8 cellular contexts compared by ENCODE assay signal in the genomic region with DNA sequence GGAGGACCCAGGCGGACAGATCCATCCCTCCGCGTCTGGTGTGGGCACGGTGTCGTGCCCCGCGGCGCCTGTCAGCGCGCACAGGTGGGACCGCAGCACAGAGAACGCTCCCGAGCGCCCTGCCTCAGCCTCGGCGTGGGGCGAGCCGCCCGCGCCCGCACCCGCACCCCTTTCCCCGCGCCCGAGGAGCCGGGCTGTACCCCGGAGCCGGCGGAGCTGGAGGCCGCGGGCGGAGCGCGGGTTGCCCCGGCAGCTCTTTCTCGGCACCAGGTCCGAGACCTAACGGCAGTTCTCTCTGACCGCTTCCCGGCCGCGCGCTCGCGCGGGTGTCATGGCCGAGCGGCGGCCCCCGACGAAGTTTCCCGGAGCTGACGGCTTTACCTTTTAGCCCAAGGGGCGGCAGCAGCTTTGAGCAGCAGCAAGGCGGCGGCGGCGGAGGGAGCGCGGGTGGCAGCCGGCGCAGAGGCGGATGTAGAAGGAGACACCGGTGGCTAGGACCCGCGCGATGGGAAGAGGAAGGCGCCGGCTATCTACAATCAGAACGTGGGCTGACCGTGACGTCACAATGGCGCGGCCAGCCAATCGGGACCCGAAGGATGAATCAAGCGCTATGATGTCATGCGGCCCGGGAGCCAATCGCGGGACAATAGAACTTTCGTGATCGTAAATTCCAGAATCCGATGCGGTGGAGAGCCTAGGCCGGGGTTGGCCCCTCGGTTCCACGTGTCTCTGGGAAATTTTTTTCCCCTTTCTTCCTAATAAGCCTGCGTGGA. TPM values are rescaled to one million over a fixed set of nuclear protein-coding genes. Genes with fewer than 3 reads are reported as not detected.
DNase-seq lines count a peak whose midpoint lies in the region; ATAC-seq and TF ChIP-seq lines count a peak whose summit lies in the region.

A gene with protein sequence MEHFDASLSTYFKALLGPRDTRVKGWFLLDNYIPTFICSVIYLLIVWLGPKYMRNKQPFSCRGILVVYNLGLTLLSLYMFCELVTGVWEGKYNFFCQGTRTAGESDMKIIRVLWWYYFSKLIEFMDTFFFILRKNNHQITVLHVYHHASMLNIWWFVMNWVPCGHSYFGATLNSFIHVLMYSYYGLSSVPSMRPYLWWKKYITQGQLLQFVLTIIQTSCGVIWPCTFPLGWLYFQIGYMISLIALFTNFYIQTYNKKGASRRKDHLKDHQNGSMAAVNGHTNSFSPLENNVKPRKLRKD (minus strand): TSS at position 515 of the 773 bp plus-strand sequence. CDS start 53,251 bp downstream, outside the sequence.

- H3K27ac ChIP-seq in duodenal mucosa (ENCODE audit: low read depth, low read length) (peak within 1 kb of the TSS; percentile 93), lower lobe of right lung (peak within 1 kb of the TSS; percentile 98)

- peak within 1 kb of the TSS; percentile 93 for H3K4me3 Mint-ChIP-seq in activated CD4-positive, alpha-beta memory T cell treated with anti-CD3 and anti-CD28 coated beads for 36 hours

- ATAC-seq in GM19395 (IDR thresholded peaks at IDR 0.05; ENCODE audit: unreplicated experiment) (peak; percentile 77), HG03565 (IDR thresholded peaks at IDR 0.05; ENCODE audit: unreplicated experiment) (peak; percentile 61), lower lobe of right lung (peak; percentile 95 to 96)

- intact Hi-C loops in activated CD4-positive, alpha-beta memory T cell treated with anti-CD3 and anti-CD28 coated beads for 36 hours (cut with micrococcal nuclease) = loop anchor here (1.0 to 5.0 kb wide), 5 partner anchors 11 to 199 kb away; a partner anchor contains a TSS
- intact Hi-C loops in lower lobe of right lung (cut with DNase I) = no loop called here

- H3K27me3 Mint-ChIP-seq in activated CD4-positive, alpha-beta memory T cell treated with anti-CD3 and anti-CD28 coated beads for 36 hours = no peaks in the 10 kb centered on the region

- peak within 1 kb of the TSS; percentile 68 to 84 for H3K9ac ChIP-seq in duodenal mucosa (ENCODE audit: low read depth in 1 of 2, low read length in 2 of 2)

- H3K27me3 ChIP-seq in duodenal mucosa (ENCODE audit: control insufficient read depth in 1 of 2, insufficient read depth in 2 of 2, low read length in 2 of 2) (no peaks in the 10 kb centered on the region), lower lobe of right lung (ENCODE audit: low read depth) (no peaks in the 10 kb centered on the region)

- H3K9me3 ChIP-seq in duodenal mucosa (ENCODE audit: control insufficient read depth in 1 of 2, low read length in 2 of 2) = no peaks in the 10 kb centered on the region
- H3K9me3 ChIP-seq in lower lobe of right lung = no peaks in the 10 kb centered on the region

- peaks cover 43% of the 10 kb centered on the region for H3K4me1 Mint-ChIP-seq in activated CD4-positive, alpha-beta memory T cell treated with anti-CD3 and anti-CD28 coated beads for 36 hours (ENCODE audit: low read depth)

- TF ChIP-seq CTCF in lower lobe of right lung (IDR thresholded peaks at IDR 0.05) = no peak

- peaks cover 17% of the 10 kb centered on the region for H3K36me3 Mint-ChIP-seq in activated CD4-positive, alpha-beta memory T cell treated with anti-CD3 and anti-CD28 coated beads for 36 hours

- H3K4me1 ChIP-seq in duodenal mucosa (ENCODE audit: control insufficient read depth in 1 of 2, insufficient read depth in 2 of 2, low read length in 2 of 2) = peaks cover 13 to 15% of the 10 kb centered on the region in 2 donors
- H3K4me1 ChIP-seq in lower lobe of right lung = peaks cover 30% of the 10 kb centered on the region

- POLR2A ChIA-PET in activated CD4-positive, alpha-beta memory T cell treated with anti-CD3 and anti-CD28 coated beads for 36 hours (lab: Charles Lee) = interaction anchor here (0.6 to 4.4 kb wide), 8 partner anchors 9 to 46 kb away, joined by 3 to 49 read pairs (median 4); no protein-coding TSS in a partner anchor

- no peaks in the 10 kb centered on the region for H3K9me3 Mint-ChIP-seq in activated CD4-positive, alpha-beta memory T cell treated with anti-CD3 and anti-CD28 coated beads for 36 hours

- CTCF ChIA-PET in activated CD4-positive, alpha-beta memory T cell treated with anti-CD3 and anti-CD28 coated beads for 36 hours (lab: Charles Lee) = interaction anchor here (0.7 to 4.1 kb wide), 7 partner anchors 11 to 176 kb away, joined by 3 to 20 read pairs (median 6); no protein-coding TSS in a partner anchor

- DNase-seq in C1 segment of cervical spinal cord (lab: John Stamatoyannopoulos, UW) (peak; percentile 28 to 97 (median 93)), NCI-H82 (lab: John Stamatoyannopoulos, UW) (peak; percentile 97), lower lobe of right lung (peak; percentile 99)
- peak; percentile 98 for DNase-seq in activated CD4-positive, alpha-beta memory T cell treated with anti-CD3 and anti-CD28 coated beads for 36 hours
- peak; percentile 92 to 97 (median 97) for DNase-seq in stimulated activated CD4-positive, alpha-beta T cell treated with anti-CD3 and anti-CD28 coated beads, TNF-alpha, amount 100 ng/mL, for 24 hours (ENCODE audit: low read depth in 3 of 3)

- H3K36me3 ChIP-seq in duodenal mucosa (ENCODE audit: control insufficient read depth in 1 of 2, insufficient read depth in 2 of 2, low read length in 2 of 2) (no peaks in the 10 kb centered on the region), lower lobe of right lung (peaks cover 3% of the 10 kb centered on the region)

- H3K4me3 ChIP-seq in duodenal mucosa (ENCODE audit: low read depth in 1 of 2, low read length in 2 of 2) = peak within 1 kb of the TSS; percentile 82 to 89
- H3K4me3 ChIP-seq in lower lobe of right lung = peak within 1 kb of the TSS; percentile 97

- peak within 1 kb of the TSS; percentile 95 for H3K27ac Mint-ChIP-seq in activated CD4-positive, alpha-beta memory T cell treated with anti-CD3 and anti-CD28 coated beads for 36 hours

RNA-seq across cellular contexts. Expression of the gene that starts here (rescaled TPM):
- total RNA-seq in activated CD4-positive, alpha-beta memory T cell treated with anti-CD3 and anti-CD28 coated beads for 36 hours = 100 to 1,000 TPM; 112 to 121 TPM
- total RNA-seq in lower lobe of right lung = 72.4 TPM

Comparison
In these comparisons a context has a peak if more than half of its experiments do, and no peak if none do; other contexts are left out.
1. Peak in every context shown above with its lines: DNase-seq, ATAC-seq, H3K4me3 ChIP-seq and H3K27ac ChIP-seq.